Comparison of ENCODE assay signal across 29 cellular contexts in the genomic region with DNA sequence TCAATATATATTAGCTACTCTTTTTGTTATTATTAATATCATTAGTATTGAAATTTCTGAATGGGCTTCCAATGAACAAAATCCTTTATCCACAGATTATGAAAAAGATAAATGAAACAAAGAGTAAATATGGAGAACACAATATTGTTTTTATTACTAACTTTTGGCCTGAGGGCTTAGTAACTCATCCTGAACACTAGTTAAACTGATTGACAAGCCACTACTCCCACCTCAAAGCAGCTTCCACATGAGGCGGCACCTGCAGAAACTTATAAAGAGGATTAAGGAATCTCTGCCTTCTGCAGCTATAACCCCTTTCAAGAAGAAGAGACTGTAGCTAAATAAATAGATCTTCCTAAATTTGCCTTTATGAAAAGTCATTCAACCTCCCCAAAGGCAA.
"Had no signal": no experiment of that assay in that cellular context is flagged by ENCODE, and none has a peak within 500 bp of the region (broad histone marks: within the 10 kb centered on the region; RNA-seq: fewer than 3 reads in every experiment).

No MANE protein-coding gene starts in this region.

- H3K4me3 ChIP-seq: MG63 had no signal

- H3K9ac ChIP-seq: KMS-11 had no signal

- H3K9me3 ChIP-seq: MG63 had no signal

- H3K27me3 ChIP-seq: MG63 had no signal

- DNase-seq: Karpas-422, Kasumi-1, KBM-7, KG1, MG63, MV-4-11, NCI-H1048, NCI-H1092, NCI-H1092 treated with DMSO at 0.1 percent for 48 hours, NCI-H1436, NCI-H1436 treated with DMSO at 0.1 percent for 48 hours, NCI-H146, NCI-H1694, NCI-H1694 treated with DMSO at 0.1 percent for 48 hours, NCI-H187, NCI-H187 treated with DMSO at 0.1 percent for 48 hours, NCI-H1930, NCI-H2029, NCI-H2029 treated with DMSO at 0.1 percent for 48 hours, NCI-H2081, NCI-H2081 treated with DMSO at 0.1 percent for 48 hours, NCI-H2107, NCI-H2171, NCI-H2171 treated with DMSO at 0.1 percent for 48 hours, NCI-H2227 treated with DMSO at 0.1 percent for 48 hours, NCI-H226, NCI-H446, NCI-H446 treated with DMSO at 0.1 percent for 48 hours had no signal

- H3K36me3 ChIP-seq: MG63 had no signal

- H3K27ac ChIP-seq: KMS-11 had no signal

- H3K4me2 ChIP-seq: KMS-11 had no signal
